ENCODE assay signal across 2 cellular contexts in the genomic region with DNA sequence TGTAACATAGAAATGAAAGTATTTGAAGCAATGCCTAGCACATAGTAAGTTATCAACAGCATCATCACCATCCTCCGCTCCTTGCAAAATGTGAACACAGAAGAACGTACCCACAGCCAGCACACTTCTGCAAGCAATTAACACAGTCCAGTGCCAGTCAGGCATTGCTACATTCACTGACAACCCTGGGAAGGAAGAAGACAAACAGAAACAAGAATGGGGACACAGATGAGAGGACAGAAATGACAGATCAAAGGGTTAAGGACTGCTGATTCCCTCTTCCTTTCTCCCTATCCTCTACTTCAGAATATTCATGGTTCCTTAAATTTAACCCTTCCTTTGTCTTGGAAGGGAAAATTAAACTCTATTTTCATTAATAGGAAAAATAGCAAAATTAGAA.
TF ChIP-seq lines count a peak whose summit lies in the region.

No MANE protein-coding gene starts in this region.

TF ChIP-seq in GM23338, 12 proteins besides CTCF, POLR2A, EP300 and RAD21 (continued from another document):
- TF ChIP-seq CREB1 (CRISPR knock-in tag; IDR thresholded peaks at IDR 0.05; ENCODE audit: low read depth), result no peak
- no peak for TF ChIP-seq ZNF331 (CRISPR knock-in tag; IDR thresholded peaks at IDR 0.05; ENCODE audit: low read depth)

TF ChIP-seq in WTC11, 78 proteins besides CTCF, POLR2A, EP300 and RAD21 (continued from another document):
- TF ChIP-seq, protein P1, sequence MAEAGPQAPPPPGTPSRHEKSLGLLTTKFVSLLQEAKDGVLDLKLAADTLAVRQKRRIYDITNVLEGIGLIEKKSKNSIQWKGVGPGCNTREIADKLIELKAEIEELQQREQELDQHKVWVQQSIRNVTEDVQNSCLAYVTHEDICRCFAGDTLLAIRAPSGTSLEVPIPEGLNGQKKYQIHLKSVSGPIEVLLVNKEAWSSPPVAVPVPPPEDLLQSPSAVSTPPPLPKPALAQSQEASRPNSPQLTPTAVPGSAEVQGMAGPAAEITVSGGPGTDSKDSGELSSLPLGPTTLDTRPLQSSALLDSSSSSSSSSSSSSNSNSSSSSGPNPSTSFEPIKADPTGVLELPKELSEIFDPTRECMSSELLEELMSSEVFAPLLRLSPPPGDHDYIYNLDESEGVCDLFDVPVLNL (CRISPR knock-in tag; IDR thresholded peaks at IDR 0.05; ENCODE audit: borderline replicate concordance, low read depth), result no peak
- TF ChIP-seq OVOL2 (CRISPR knock-in tag; IDR thresholded peaks at IDR 0.05; ENCODE audit: borderline replicate concordance), result no peak
